20 cellular contexts compared by ENCODE assay signal in the genomic region with DNA sequence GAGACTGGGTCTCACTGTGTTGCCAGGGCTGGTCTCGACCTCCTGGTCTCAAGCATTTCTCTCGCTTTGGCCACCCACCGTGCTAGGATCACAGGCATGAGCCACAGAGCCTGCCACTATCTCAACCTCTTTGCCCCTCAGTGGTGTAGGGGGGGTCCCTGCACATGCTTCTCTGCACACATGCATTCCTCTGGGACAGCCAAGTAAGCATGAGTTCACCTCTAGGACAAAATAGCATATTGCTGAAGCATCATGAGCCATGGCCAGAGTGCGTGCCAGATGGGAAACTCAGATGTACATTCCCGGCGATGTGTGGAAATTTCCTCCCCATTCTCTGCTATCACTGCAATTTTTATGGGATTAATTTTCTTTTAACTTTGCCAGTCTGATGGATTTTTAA.
DNase-seq lines count a peak whose midpoint lies in the region; FAIRE-seq and TF ChIP-seq lines count a peak whose summit lies in the region.
"Had no signal": no experiment of that assay in that cellular context is flagged by ENCODE, and none has a peak within 500 bp of the region (broad histone marks: within the 10 kb centered on the region; RNA-seq: fewer than 3 reads in every experiment).

No MANE protein-coding gene starts in this region.

- in situ Hi-C loops in astrocyte of the cerebellum (cut with HindIII; ENCODE audit: low sequenced_read_pairs), result no loop called here

- H3K4me3 ChIP-seq in HFF-Myc (replicated peaks; ENCODE audit: low read depth, low read length), result no peak overlapping the region
- H3K4me3 ChIP-seq in astrocyte of the cerebellum (ENCODE audit: low read depth, low read length), result no peak overlapping the region
- H3K4me3 ChIP-seq: coronary artery, Peyer's patch, right atrium auricular region had no signal

- FAIRE-seq in urothelium cell line (lab: Jason Lieb, UNC), result no peak
- FAIRE-seq: GM18507 had no signal

- peak; percentile 34 for DNase-seq in AG09319 (ENCODE audit: extremely low read depth, low read depth)
- DNase-seq in HFF-Myc (ENCODE audit: extremely low read depth, low read depth), result peak; percentile 19
- DNase-seq in astrocyte of the cerebellum (ENCODE audit: low read depth), result peak; percentile 28
- DNase-seq in hepatic stellate cell (ENCODE audit: low spot score), result peak; percentile 91
- DNase-seq in glomerular visceral epithelial cell (ENCODE audit: extremely low spot score), result no peak
- DNase-seq in kidney glomerular epithelial cell (lab: John Stamatoyannopoulos, UW), result no peak
- no peak for DNase-seq in cerebellar nuclear complex (lab: John Stamatoyannopoulos, UW)
- DNase-seq in urothelium cell line (ENCODE audit: low spot score), result no peak
- DNase-seq: amniotic stem cell; hippocampal formation; midbrain; NCI-H1417; Peyer's patch; stimulated activated CD4-positive, alpha-beta T cell treated with anti-CD3 and anti-CD28 coated beads, Interleukin-1b, Interleukin-23, amount 100 ng/mL, for 48 hours; substantia nigra; SW 1271; WERI-Rb-1 had no signal

- TF ChIP-seq CTCF in AG09319 (IDR thresholded peaks at IDR 0.05; ENCODE audit: low read depth, low read length) (no peak), HFF-Myc (IDR thresholded peaks at IDR 0.05; ENCODE audit: low read depth, low read length, missing control alignments) (no peak), astrocyte of the cerebellum (IDR thresholded peaks at IDR 0.05; ENCODE audit: low read depth, low read length, missing control alignments) (no peak)

Comparison
In these comparisons a context has a peak if more than half of its experiments do, and no peak if none do; other contexts are left out.
1. DNase-seq: peak in AG09319 (single experiment), HFF-Myc (single experiment), astrocyte of the cerebellum (single experiment) and hepatic stellate cell (single experiment); none in glomerular visceral epithelial cell (single experiment), kidney glomerular epithelial cell (single experiment), cerebellar nuclear complex (0 of 2) and urothelium cell line (single experiment).